8 cellular contexts compared by ENCODE assay signal in the genomic region with DNA sequence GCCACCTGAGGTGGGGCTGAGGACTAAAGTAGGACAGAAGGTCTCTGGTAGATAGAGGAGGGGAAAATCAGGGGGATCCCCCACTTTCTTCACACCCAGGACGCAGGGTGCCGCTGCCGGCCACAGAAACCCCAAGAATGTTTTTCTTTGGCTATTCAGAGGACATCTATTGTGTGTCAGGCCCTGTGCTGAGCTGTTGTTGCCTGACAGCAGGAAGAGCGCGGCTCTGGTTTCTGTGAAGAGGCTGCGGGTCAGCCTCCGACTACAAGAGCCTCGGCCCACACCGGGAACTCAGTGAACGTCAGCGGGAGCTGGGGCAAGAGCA. TPM values are rescaled to one million over a fixed set of nuclear protein-coding genes. Genes with fewer than 3 reads are reported as not detected.
A peak's percentile ranks its signal among the peaks of the same experiment; 100 is the strongest.
DNase-seq lines count a peak whose midpoint lies in the region; ATAC-seq and TF ChIP-seq lines count a peak whose summit lies in the region.

No MANE protein-coding gene starts in this region.

- no peaks in the 10 kb centered on the region for H3K9me3 Mint-ChIP-seq in chondrocyte (ENCODE audit: low read depth)
- no peaks in the 10 kb centered on the region for H3K9me3 Mint-ChIP-seq in mesothelial cell of epicardium

- peak overlapping the region; percentile 97 to 100 (median 98) for H3K27ac ChIP-seq in stomach

- H3K4me3 Mint-ChIP-seq in chondrocyte (ENCODE audit: unreplicated experiment) (peak overlapping the region; percentile 91), mesothelial cell of epicardium (peak overlapping the region; percentile 98)

- ATAC-seq in HG03064 (IDR thresholded peaks at IDR 0.05; ENCODE audit: low read depth, unreplicated experiment), result peak; percentile 30

- TF ChIP-seq EP300 in stomach (IDR thresholded peaks at IDR 0.05), result no peak

- intact Hi-C loops in stomach (cut with DNase I; ENCODE audit: low total_unique reads), result loop anchor here (10.0 kb wide), 1 partner anchor 103 kb away; no protein-coding TSS in a partner anchor

- TF ChIP-seq CTCF in chondrocyte (IDR thresholded peaks at IDR 0.05), result no peak
- no peak for TF ChIP-seq CTCF in mesothelial cell of epicardium (IDR thresholded peaks at IDR 0.05; ENCODE audit: unreplicated experiment)
- TF ChIP-seq CTCF in stomach (IDR thresholded peaks at IDR 0.05), result no peak

- H3K4me1 ChIP-seq in stomach, result peaks cover 48 to 82% (median 65%) of the 10 kb centered on the region in 4 donors

- peak overlapping the region; percentile 62 to 80 (median 72) for H3K4me3 ChIP-seq in stomach

- no peaks in the 10 kb centered on the region for H3K27me3 ChIP-seq in stomach

- H3K4me1 Mint-ChIP-seq in chondrocyte (ENCODE audit: low read depth) (peaks cover 65% of the 10 kb centered on the region), mesothelial cell of epicardium (peaks cover 55% of the 10 kb centered on the region)

- peak overlapping the region; percentile 100 for H3K27ac Mint-ChIP-seq in chondrocyte (ENCODE audit: unreplicated experiment)
- peak overlapping the region; percentile 99 for H3K27ac Mint-ChIP-seq in mesothelial cell of epicardium

- H3K36me3 Mint-ChIP-seq in chondrocyte (ENCODE audit: low read depth), result peaks cover 6% of the 10 kb centered on the region
- peaks cover 2% of the 10 kb centered on the region for H3K36me3 Mint-ChIP-seq in mesothelial cell of epicardium

- peak; percentile 55 to 69 (median 69) for DNase-seq in stimulated activated CD4-positive, alpha-beta T cell treated with anti-CD3 and anti-CD28 coated beads, Interleukin-12 subunit alpha, Interleukin-12 subunit beta, amount 100 ng/mL, for 48 hours (ENCODE audit: low read depth in 2 of 3, low spot score in 1 of 3)
- DNase-seq in stimulated activated CD4-positive, alpha-beta T cell treated with anti-CD3 and anti-CD28 coated beads, Interleukin-4, amount 100 ng/mL, for 1 hour, result no peak
- DNase-seq in T-helper 2 cell, result peak in 3 of 5 experiments; percentile 37 to 95 (median 81)
- DNase-seq in chondrocyte (ENCODE audit: low spot score), result no peak
- no peak for DNase-seq in mesothelial cell of epicardium (ENCODE audit: low spot score in 2 of 2, unreplicated experiment in 2 of 2)
- peak; percentile 52 for DNase-seq in stomach
- DNase-seq in ACHN, result no peak

- WGBS in stomach, 5 donors, result 0 to 1% (median 0%) methylated on average over 3 to 11 of the region's 11 CpGs

- in situ Hi-C loops in ACHN (cut with HindIII; ENCODE audit: low pct_ligation_motif_present, low pct_unique_long_range_greater_than_20kb, low sequenced_read_pairs), result no loop called here

- H3K9me3 ChIP-seq in stomach, result no peaks in the 10 kb centered on the region

- H3K36me3 ChIP-seq in stomach, result peaks cover 0 to 19% (median 10%) of the 10 kb centered on the region in 4 donors

- no peak for TF ChIP-seq POLR2A in stomach (IDR thresholded peaks at IDR 0.05)

- H3K27me3 Mint-ChIP-seq in chondrocyte (ENCODE audit: low read depth), result no peaks in the 10 kb centered on the region
- no peaks in the 10 kb centered on the region for H3K27me3 Mint-ChIP-seq in mesothelial cell of epicardium (ENCODE audit: low read depth)

RNA-seq across cellular contexts. Expression of gene PIGV, which starts 0.4 kb away (rescaled TPM):
- total RNA-seq in chondrocyte, result 11.2 to 15.8 TPM (median 12.4 TPM) in 3 replicates
- total RNA-seq in mesothelial cell of epicardium, result 10.7 to 14.0 TPM (median 13.1 TPM) in 3 replicates
- 10 to 100 TPM in 2 of 5 donors, 1 to 10 TPM in 1, under 1 TPM in 1, not detected in 1; 0.87 to 30.8 (median 8.7) TPM for total RNA-seq in stomach
- polyA plus RNA-seq in stomach, result 1 to 10 TPM; 3.4 to 7.5 (median 6.4) TPM

RNA-seq across cellular contexts. Expression of gene ZDHHC18, which starts 39.1 kb away (rescaled TPM):
- 20.2 to 27.8 TPM (median 25.5 TPM) in 3 replicates for total RNA-seq in chondrocyte
- 25.8 to 28.8 TPM (median 28.4 TPM) in 3 replicates for total RNA-seq in mesothelial cell of epicardium
- total RNA-seq in stomach, result 10 to 100 TPM in 3 of 5 donors, 1 to 10 TPM in 2; 5.2 to 81.7 (median 13.3) TPM
- polyA plus RNA-seq in stomach, result 1 to 10 TPM; 6.3 to 9.0 (median 6.7) TPM

Comparison
In these comparisons a context has a peak if more than half of its experiments do, and no peak if none do; other contexts are left out.
1. DNase-seq: peak in stimulated activated CD4-positive, alpha-beta T cell treated with anti-CD3 and anti-CD28 coated beads, Interleukin-12 subunit alpha, Interleukin-12 subunit beta, amount 100 ng/mL, for 48 hours (3 of 3), T-helper 2 cell (3 of 5) and stomach (single experiment); none in stimulated activated CD4-positive, alpha-beta T cell treated with anti-CD3 and anti-CD28 coated beads, Interleukin-4, amount 100 ng/mL, for 1 hour (single experiment), chondrocyte (single experiment), mesothelial cell of epicardium (0 of 2) and ACHN (single experiment).